In genomic region chr12:96136720-96137378, GRCh38 we compare ENCODE assay signal across 14 cellular contexts. TPM values are rescaled to one million over a fixed set of nuclear protein-coding genes. Genes with fewer than 3 reads are reported as not detected.
DNase-seq lines count a peak whose midpoint lies in the region; ATAC-seq and TF ChIP-seq lines count a peak whose summit lies in the region.
"Had no signal": no experiment of that assay in that cellular context is flagged by ENCODE, and none has a peak within 500 bp of the region (broad histone marks: within the 10 kb centered on the region; RNA-seq: fewer than 3 reads in every experiment).

No MANE protein-coding gene starts in this region.

- H3K27me3 Mint-ChIP-seq in activated T-cell treated with anti-CD3 and anti-CD28 coated beads, Interleukin-2, amount 50 U/mL, for 4 hours (ENCODE audit: low read depth): no peaks in the 10 kb centered on the region
- peaks cover under 1% of the 10 kb centered on the region for H3K27me3 Mint-ChIP-seq in type B pancreatic cell
- H3K27me3 Mint-ChIP-seq: activated CD4-positive, alpha-beta T cell treated with anti-CD3 and anti-CD28 coated beads, Interleukin-2, amount 10 ng/mL, durations not matched to agents 7 days and 5 days had no signal

- TF ChIP-seq RAD21 in SK-N-SH (IDR thresholded peaks at IDR 0.05; ENCODE audit: low read length): no peak

- no peaks in the 10 kb centered on the region for H3K9me3 Mint-ChIP-seq in activated T-cell treated with anti-CD3 and anti-CD28 coated beads, Interleukin-2, amount 50 U/mL, for 4 hours
- peaks cover 4% of the 10 kb centered on the region for H3K9me3 Mint-ChIP-seq in type B pancreatic cell

- CTCF ChIA-PET in SK-N-SH (lab: Yijun Ruan, JAX): no interaction called here

- no peaks in the 10 kb centered on the region for H3K36me3 Mint-ChIP-seq in activated T-cell treated with anti-CD3 and anti-CD28 coated beads, Interleukin-2, amount 50 U/mL, for 4 hours (ENCODE audit: insufficient read depth)
- no peaks in the 10 kb centered on the region for H3K36me3 Mint-ChIP-seq in type B pancreatic cell

- H3K4me1 Mint-ChIP-seq in activated T-cell treated with anti-CD3 and anti-CD28 coated beads, Interleukin-2, amount 50 U/mL, for 4 hours (ENCODE audit: low read depth): peaks cover 20% of the 10 kb centered on the region
- H3K4me1 Mint-ChIP-seq in type B pancreatic cell (ENCODE audit: unreplicated experiment): no peaks in the 10 kb centered on the region

- H3K4me3 ChIP-seq in SK-N-SH (ENCODE audit: low read depth in 2 of 2, low read length in 1 of 2): no peak overlapping the region
- H3K4me3 ChIP-seq in fibroblast of the aortic adventitia (ENCODE audit: low read depth, low read length): no peak overlapping the region
- H3K4me3 ChIP-seq: psoas muscle had no signal

- no peaks in the 10 kb centered on the region for H3K9me3 ChIP-seq in SK-N-SH

- H3K9ac ChIP-seq in SK-N-SH: no peak overlapping the region

- no peaks in the 10 kb centered on the region for H3K36me3 ChIP-seq in SK-N-SH (replicated peaks in 1 of 2; ENCODE audit: control insufficient read depth in 1 of 2, insufficient read depth in 2 of 2, low read length in 1 of 2)

- no peaks in the 10 kb centered on the region for H3K27me3 ChIP-seq in SK-N-SH (ENCODE audit: insufficient read depth)

- H3K27ac Mint-ChIP-seq in type B pancreatic cell: peak overlapping the region; percentile 38
- H3K27ac Mint-ChIP-seq: activated CD4-positive, alpha-beta T cell treated with anti-CD3 and anti-CD28 coated beads, Interleukin-2, amount 10 ng/mL, durations not matched to agents 7 days and 5 days; mesothelial cell of epicardium had no signal

- DNase-seq in activated T-cell treated with anti-CD3 and anti-CD28 coated beads, Interleukin-2, amount 50 U/mL, for 4 hours: no peak
- DNase-seq in activated T-cell treated with anti-CD3 and anti-CD28 coated beads, Interleukin-2, amount 50 U/mL, for 48 hours: no peak
- no peak for DNase-seq in SK-N-SH
- peak; percentile 9 for DNase-seq in fibroblast of the aortic adventitia (ENCODE audit: low read depth)
- no peak for DNase-seq in type B pancreatic cell (ENCODE audit: extremely low spot score, unreplicated experiment)
- DNase-seq in GM20000 (ENCODE audit: low spot score): no peak
- no peak for DNase-seq in anterior cingulate cortex (lab: John Stamatoyannopoulos, UW)
- DNase-seq in NCI-H524 treated with DMSO at 0.1 percent for 48 hours (lab: John Stamatoyannopoulos, UW): no peak
- DNase-seq: activated CD4-positive, alpha-beta T cell treated with anti-CD3 and anti-CD28 coated beads, Interleukin-2, amount 10 ng/mL, durations not matched to agents 7 days and 5 days; effector CD8-positive, alpha-beta T cell; NCI-H446 treated with DMSO at 0.1 percent for 48 hours; psoas muscle; stimulated activated CD4-positive, alpha-beta T cell treated with anti-CD3 and anti-CD28 coated beads, Interleukin-4, amount 100 ng/mL, for 24 hours had no signal

- POLR2A ChIA-PET in SK-N-SH (lab: Yijun Ruan, JAX): no interaction called here

- no peak for TF ChIP-seq CTCF in SK-N-SH (IDR thresholded peaks at IDR 0.05)
- no peak for TF ChIP-seq CTCF in fibroblast of the aortic adventitia (IDR thresholded peaks at IDR 0.05; ENCODE audit: insufficient read depth, low read length)
- no peak for TF ChIP-seq CTCF in type B pancreatic cell (conservative IDR thresholded peaks at IDR 0.05)
- TF ChIP-seq CTCF in GM20000 (IDR thresholded peaks at IDR 0.05; ENCODE audit: extremely low read depth, missing control alignments): no peak

- H3K79me2 ChIP-seq in SK-N-SH (ENCODE audit: insufficient read depth): no peaks in the 10 kb centered on the region

- peak; percentile 41 to 42 for ATAC-seq in activated T-cell treated with anti-CD3 and anti-CD28 coated beads, Interleukin-2, amount 50 U/mL, for 4 hours
- ATAC-seq: psoas muscle had no signal

- no peak overlapping the region; the same call in 1 of the 2 replicates for H2AFZ ChIP-seq in SK-N-SH (ENCODE audit: low read depth)

- no peak overlapping the region for H3K27ac ChIP-seq in SK-N-SH (ENCODE audit: low read depth in 2 of 2, low read length in 1 of 2)
- H3K27ac ChIP-seq: psoas muscle had no signal

- H3K9me2 ChIP-seq in SK-N-SH: no peaks in the 10 kb centered on the region

- WGBS in SK-N-SH (ENCODE audit: low lambda C conversion rate): 71% methylated on average over 4 of the region's 4 CpGs

- TF ChIP-seq EP300 in SK-N-SH (IDR thresholded peaks at IDR 0.05; ENCODE audit: borderline replicate concordance in 1 of 2, low read depth in 1 of 2, low read length in 1 of 2): no peak

- H3K4me1 ChIP-seq in SK-N-SH (ENCODE audit: control insufficient read depth in 1 of 2, insufficient read depth in 2 of 2, low read depth in 1 of 2, low read length in 1 of 2): peaks cover 0 to 6% of the 10 kb centered on the region in 2 experiments; a peak in 2 of 4 replicates
- H3K4me1 ChIP-seq: psoas muscle had no signal

- H3K4me3 Mint-ChIP-seq in activated T-cell treated with anti-CD3 and anti-CD28 coated beads, Interleukin-2, amount 50 U/mL, for 4 hours: no peak overlapping the region
- no peak overlapping the region for H3K4me3 Mint-ChIP-seq in type B pancreatic cell
- H3K4me3 Mint-ChIP-seq: activated CD4-positive, alpha-beta T cell treated with anti-CD3 and anti-CD28 coated beads, Interleukin-2, amount 10 ng/mL, durations not matched to agents 7 days and 5 days; mesothelial cell of epicardium had no signal

- H4K20me1 ChIP-seq in SK-N-SH (ENCODE audit: insufficient read depth): no peaks in the 10 kb centered on the region

- peak overlapping the region; percentile 31 for H3K4me2 ChIP-seq in SK-N-SH

- no peaks in the 10 kb centered on the region for H3F3A ChIP-seq in SK-N-SH (replicated peaks; ENCODE audit: insufficient read depth)

TF ChIP-seq in SK-N-SH, 30 proteins besides CTCF, POLR2A, EP300 and RAD21:
- TF ChIP-seq EZH2phosphoT487 (IDR thresholded peaks at IDR 0.05; ENCODE audit: borderline replicate concordance, low read depth) (no peak), POLR2AphosphoS5 (IDR thresholded peaks at IDR 0.05; ENCODE audit: low read depth, low read length) (no peak), GATA2 (CRISPR knock-in tag; IDR thresholded peaks at IDR 0.05) (no peak), ELF1 (IDR thresholded peaks at IDR 0.05) (no peak), TEAD4 (IDR thresholded peaks at IDR 0.05; ENCODE audit: borderline replicate concordance, insufficient read depth) (no peak), IRF3 (IDR thresholded peaks at IDR 0.05; ENCODE audit: low read depth, low read length) (no peak), NRF1 (IDR thresholded peaks at IDR 0.05; ENCODE audit: low read depth, low read length) (no peak)
- TF ChIP-seq, protein P1, sequence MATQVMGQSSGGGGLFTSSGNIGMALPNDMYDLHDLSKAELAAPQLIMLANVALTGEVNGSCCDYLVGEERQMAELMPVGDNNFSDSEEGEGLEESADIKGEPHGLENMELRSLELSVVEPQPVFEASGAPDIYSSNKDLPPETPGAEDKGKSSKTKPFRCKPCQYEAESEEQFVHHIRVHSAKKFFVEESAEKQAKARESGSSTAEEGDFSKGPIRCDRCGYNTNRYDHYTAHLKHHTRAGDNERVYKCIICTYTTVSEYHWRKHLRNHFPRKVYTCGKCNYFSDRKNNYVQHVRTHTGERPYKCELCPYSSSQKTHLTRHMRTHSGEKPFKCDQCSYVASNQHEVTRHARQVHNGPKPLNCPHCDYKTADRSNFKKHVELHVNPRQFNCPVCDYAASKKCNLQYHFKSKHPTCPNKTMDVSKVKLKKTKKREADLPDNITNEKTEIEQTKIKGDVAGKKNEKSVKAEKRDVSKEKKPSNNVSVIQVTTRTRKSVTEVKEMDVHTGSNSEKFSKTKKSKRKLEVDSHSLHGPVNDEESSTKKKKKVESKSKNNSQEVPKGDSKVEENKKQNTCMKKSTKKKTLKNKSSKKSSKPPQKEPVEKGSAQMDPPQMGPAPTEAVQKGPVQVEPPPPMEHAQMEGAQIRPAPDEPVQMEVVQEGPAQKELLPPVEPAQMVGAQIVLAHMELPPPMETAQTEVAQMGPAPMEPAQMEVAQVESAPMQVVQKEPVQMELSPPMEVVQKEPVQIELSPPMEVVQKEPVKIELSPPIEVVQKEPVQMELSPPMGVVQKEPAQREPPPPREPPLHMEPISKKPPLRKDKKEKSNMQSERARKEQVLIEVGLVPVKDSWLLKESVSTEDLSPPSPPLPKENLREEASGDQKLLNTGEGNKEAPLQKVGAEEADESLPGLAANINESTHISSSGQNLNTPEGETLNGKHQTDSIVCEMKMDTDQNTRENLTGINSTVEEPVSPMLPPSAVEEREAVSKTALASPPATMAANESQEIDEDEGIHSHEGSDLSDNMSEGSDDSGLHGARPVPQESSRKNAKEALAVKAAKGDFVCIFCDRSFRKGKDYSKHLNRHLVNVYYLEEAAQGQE (IDR thresholded peaks at IDR 0.05; ENCODE audit: low read depth, low read length): no peak
- TF ChIP-seq, protein P2, sequence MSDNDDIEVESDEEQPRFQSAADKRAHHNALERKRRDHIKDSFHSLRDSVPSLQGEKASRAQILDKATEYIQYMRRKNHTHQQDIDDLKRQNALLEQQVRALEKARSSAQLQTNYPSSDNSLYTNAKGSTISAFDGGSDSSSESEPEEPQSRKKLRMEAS (IDR thresholded peaks at IDR 0.05; ENCODE audit: low read depth): no peak

RNA-seq across cellular contexts. Expression of gene ELK3, which starts 57.3 kb away (rescaled TPM):
- total RNA-seq in activated T-cell treated with anti-CD3 and anti-CD28 coated beads, Interleukin-2, amount 50 U/mL, for 4 hours: 10 to 100 TPM; 33.8 to 43.1 (median 33.9) TPM
- polyA plus RNA-seq in SK-N-SH (2012; rRNA removed): 33.1 and 33.8 TPM in 2 replicates
- polyA plus RNA-seq in SK-N-SH (2012; cell fraction: cytosol; rRNA removed): 41.2 and 43.2 TPM in 2 replicates
- 11.3 and 16.9 TPM in 2 replicates for polyA plus RNA-seq in SK-N-SH (2012; cell fraction: nucleus; rRNA removed)
- total RNA-seq in fibroblast of the aortic adventitia (ENCODE audit: low replicate concordance) (18.6 and 75.0 TPM in 2 replicates), type B pancreatic cell (ENCODE audit: low replicate concordance) (17.6 and 18.0 TPM in 2 replicates)
